Comparison of ENCODE assay signal across 1 cellular context in the genomic region with DNA sequence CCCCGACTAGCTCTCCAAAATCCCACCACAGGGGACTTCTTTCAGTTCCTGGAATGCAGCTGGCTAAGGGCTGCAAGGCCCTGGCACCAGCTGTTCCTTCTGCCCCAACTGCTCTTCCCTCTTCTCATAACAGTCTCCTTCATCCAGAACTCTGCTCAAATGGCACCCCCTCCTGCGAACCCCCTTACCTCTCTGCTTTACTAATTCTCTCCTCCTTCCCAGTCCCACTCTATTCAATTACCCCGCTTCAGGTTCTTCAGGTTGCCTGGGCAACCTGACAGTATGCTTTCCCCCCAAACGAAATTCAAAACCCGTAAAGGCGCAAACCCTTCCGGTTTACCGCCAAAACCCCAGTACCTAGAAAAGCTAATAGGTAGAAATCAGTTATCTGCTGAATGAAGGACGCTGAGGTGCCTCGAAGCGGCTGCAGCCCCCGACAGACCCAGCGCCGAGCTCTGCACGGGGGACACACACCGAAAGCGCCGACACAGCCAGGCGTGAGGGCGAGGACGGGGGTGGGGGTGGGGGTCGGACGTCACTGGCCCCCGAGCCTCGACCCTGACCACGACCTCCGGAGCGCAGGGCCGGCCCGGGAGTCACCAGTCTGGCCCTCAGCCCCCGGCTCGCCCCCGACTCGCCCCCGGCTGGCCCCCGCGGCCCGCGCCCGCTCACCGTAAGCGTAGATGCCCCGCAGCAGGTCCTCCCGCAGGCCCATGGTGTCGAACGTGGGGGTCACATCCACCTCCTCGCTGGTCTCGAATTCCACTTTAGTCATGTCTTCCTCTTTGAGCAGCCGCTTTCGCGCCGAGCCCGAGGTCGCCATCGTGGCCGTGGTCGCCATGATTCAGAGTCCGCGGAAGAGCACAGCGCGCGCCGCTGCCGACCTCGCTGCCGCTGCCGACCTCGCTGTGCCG.
TF ChIP-seq lines count a peak whose summit lies in the region.

No MANE protein-coding gene starts in this region.

TF ChIP-seq in HepG2, 621 proteins besides CTCF, POLR2A, EP300 and RAD21 (continued from another document and continues in another):
- TF ChIP-seq ZBTB3 (CRISPR knock-in tag; IDR thresholded peaks at IDR 0.05; ENCODE audit: borderline replicate concordance, low read depth) (0 out of 2 replicates have a peak, but pooled peaks have one; percentile 8), ZNF773 (CRISPR knock-in tag; IDR thresholded peaks at IDR 0.05; ENCODE audit: borderline replicate concordance) (peak; percentile 18; the same call in 1 of the 2 replicates), TBP (CRISPR knock-in tag; IDR thresholded peaks at IDR 0.05) (no peak; the same call in 1 of the 2 replicates), SNRNP70 (IDR thresholded peaks at IDR 0.05; ENCODE audit: low read depth, low read length) (no peak), ZNF232 (CRISPR knock-in tag; IDR thresholded peaks at IDR 0.05; ENCODE audit: borderline replicate concordance) (peak; percentile 27; the same call in 1 of the 2 replicates), ZNF230 (CRISPR knock-in tag; IDR thresholded peaks at IDR 0.05) (no peak), ETV6 (CRISPR knock-in tag; conservative IDR thresholded peaks at IDR 0.05) (peak; percentile 78; the same call in 1 of the 2 replicates), PHF8 (CRISPR knock-in tag; IDR thresholded peaks at IDR 0.05) (no peak), SIN3A (IDR thresholded peaks at IDR 0.05; ENCODE audit: borderline replicate concordance, low read depth, low read length) (0 out of 2 replicates have a peak, but pooled peaks have one; percentile 15), ZNF33A (CRISPR knock-in tag; IDR thresholded peaks at IDR 0.05; ENCODE audit: borderline replicate concordance) (0 out of 2 replicates have a peak, but pooled peaks have one; percentile 44), ZFY (CRISPR knock-in tag; IDR thresholded peaks at IDR 0.05) (no peak; the same call in 1 of the 2 replicates), PRPF4 (IDR thresholded peaks at IDR 0.05; ENCODE audit: low read depth, low read length, poor library complexity, severe bottlenecking) (no peak), ZNF563 (CRISPR knock-in tag; IDR thresholded peaks at IDR 0.05) (no peak), FLYWCH1 (CRISPR knock-in tag; IDR thresholded peaks at IDR 0.05) (0 out of 2 replicates have a peak, but pooled peaks have one; percentile 12), TOE1 (CRISPR knock-in tag; IDR thresholded peaks at IDR 0.05) (no peak)
- TF ChIP-seq, protein P1, sequence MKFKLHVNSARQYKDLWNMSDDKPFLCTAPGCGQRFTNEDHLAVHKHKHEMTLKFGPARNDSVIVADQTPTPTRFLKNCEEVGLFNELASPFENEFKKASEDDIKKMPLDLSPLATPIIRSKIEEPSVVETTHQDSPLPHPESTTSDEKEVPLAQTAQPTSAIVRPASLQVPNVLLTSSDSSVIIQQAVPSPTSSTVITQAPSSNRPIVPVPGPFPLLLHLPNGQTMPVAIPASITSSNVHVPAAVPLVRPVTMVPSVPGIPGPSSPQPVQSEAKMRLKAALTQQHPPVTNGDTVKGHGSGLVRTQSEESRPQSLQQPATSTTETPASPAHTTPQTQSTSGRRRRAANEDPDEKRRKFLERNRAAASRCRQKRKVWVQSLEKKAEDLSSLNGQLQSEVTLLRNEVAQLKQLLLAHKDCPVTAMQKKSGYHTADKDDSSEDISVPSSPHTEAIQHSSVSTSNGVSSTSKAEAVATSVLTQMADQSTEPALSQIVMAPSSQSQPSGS (CRISPR knock-in tag; IDR thresholded peaks at IDR 0.05): no peak; the same call in 1 of the 2 replicates
- TF ChIP-seq, protein P2, sequence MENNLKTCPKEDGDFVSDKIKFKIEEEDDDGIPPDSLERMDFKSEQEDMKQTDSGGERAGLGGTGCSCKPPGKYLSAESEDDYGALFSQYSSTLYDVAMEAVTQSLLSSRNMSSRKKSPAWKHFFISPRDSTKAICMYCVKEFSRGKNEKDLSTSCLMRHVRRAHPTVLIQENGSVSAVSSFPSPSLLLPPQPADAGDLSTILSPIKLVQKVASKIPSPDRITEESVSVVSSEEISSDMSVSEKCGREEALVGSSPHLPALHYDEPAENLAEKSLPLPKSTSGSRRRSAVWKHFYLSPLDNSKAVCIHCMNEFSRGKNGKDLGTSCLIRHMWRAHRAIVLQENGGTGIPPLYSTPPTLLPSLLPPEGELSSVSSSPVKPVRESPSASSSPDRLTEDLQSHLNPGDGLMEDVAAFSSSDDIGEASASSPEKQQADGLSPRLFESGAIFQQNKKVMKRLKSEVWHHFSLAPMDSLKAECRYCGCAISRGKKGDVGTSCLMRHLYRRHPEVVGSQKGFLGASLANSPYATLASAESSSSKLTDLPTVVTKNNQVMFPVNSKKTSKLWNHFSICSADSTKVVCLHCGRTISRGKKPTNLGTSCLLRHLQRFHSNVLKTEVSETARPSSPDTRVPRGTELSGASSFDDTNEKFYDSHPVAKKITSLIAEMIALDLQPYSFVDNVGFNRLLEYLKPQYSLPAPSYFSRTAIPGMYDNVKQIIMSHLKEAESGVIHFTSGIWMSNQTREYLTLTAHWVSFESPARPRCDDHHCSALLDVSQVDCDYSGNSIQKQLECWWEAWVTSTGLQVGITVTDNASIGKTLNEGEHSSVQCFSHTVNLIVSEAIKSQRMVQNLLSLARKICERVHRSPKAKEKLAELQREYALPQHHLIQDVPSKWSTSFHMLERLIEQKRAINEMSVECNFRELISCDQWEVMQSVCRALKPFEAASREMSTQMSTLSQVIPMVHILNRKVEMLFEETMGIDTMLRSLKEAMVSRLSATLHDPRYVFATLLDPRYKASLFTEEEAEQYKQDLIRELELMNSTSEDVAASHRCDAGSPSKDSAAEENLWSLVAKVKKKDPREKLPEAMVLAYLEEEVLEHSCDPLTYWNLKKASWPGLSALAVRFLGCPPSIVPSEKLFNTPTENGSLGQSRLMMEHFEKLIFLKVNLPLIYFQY (CRISPR knock-in tag; IDR thresholded peaks at IDR 0.05; ENCODE audit: borderline replicate concordance): no peak
- TF ChIP-seq, protein P3, sequence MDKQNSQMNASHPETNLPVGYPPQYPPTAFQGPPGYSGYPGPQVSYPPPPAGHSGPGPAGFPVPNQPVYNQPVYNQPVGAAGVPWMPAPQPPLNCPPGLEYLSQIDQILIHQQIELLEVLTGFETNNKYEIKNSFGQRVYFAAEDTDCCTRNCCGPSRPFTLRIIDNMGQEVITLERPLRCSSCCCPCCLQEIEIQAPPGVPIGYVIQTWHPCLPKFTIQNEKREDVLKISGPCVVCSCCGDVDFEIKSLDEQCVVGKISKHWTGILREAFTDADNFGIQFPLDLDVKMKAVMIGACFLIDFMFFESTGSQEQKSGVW (CRISPR knock-in tag; IDR thresholded peaks at IDR 0.05; ENCODE audit: borderline replicate concordance): 0 out of 2 replicates have a peak, but pooled peaks have one; percentile 29
- TF ChIP-seq, protein P4, sequence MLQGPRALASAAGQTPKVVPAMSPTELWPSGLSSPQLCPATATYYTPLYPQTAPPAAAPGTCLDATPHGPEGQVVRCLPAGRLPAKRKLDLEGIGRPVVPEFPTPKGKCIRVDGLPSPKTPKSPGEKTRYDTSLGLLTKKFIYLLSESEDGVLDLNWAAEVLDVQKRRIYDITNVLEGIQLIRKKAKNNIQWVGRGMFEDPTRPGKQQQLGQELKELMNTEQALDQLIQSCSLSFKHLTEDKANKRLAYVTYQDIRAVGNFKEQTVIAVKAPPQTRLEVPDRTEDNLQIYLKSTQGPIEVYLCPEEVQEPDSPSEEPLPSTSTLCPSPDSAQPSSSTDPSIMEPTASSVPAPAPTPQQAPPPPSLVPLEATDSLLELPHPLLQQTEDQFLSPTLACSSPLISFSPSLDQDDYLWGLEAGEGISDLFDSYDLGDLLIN (CRISPR knock-in tag; IDR thresholded peaks at IDR 0.05; ENCODE audit: borderline replicate concordance): 0 out of 2 replicates have a peak, but pooled peaks have one; percentile 63
- TF ChIP-seq, protein P5, sequence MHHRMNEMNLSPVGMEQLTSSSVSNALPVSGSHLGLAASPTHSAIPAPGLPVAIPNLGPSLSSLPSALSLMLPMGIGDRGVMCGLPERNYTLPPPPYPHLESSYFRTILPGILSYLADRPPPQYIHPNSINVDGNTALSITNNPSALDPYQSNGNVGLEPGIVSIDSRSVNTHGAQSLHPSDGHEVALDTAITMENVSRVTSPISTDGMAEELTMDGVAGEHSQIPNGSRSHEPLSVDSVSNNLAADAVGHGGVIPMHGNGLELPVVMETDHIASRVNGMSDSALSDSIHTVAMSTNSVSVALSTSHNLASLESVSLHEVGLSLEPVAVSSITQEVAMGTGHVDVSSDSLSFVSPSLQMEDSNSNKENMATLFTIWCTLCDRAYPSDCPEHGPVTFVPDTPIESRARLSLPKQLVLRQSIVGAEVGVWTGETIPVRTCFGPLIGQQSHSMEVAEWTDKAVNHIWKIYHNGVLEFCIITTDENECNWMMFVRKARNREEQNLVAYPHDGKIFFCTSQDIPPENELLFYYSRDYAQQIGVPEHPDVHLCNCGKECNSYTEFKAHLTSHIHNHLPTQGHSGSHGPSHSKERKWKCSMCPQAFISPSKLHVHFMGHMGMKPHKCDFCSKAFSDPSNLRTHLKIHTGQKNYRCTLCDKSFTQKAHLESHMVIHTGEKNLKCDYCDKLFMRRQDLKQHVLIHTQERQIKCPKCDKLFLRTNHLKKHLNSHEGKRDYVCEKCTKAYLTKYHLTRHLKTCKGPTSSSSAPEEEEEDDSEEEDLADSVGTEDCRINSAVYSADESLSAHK (CRISPR knock-in tag; IDR thresholded peaks at IDR 0.05; ENCODE audit: borderline replicate concordance): no peak
- TF ChIP-seq, protein P6, sequence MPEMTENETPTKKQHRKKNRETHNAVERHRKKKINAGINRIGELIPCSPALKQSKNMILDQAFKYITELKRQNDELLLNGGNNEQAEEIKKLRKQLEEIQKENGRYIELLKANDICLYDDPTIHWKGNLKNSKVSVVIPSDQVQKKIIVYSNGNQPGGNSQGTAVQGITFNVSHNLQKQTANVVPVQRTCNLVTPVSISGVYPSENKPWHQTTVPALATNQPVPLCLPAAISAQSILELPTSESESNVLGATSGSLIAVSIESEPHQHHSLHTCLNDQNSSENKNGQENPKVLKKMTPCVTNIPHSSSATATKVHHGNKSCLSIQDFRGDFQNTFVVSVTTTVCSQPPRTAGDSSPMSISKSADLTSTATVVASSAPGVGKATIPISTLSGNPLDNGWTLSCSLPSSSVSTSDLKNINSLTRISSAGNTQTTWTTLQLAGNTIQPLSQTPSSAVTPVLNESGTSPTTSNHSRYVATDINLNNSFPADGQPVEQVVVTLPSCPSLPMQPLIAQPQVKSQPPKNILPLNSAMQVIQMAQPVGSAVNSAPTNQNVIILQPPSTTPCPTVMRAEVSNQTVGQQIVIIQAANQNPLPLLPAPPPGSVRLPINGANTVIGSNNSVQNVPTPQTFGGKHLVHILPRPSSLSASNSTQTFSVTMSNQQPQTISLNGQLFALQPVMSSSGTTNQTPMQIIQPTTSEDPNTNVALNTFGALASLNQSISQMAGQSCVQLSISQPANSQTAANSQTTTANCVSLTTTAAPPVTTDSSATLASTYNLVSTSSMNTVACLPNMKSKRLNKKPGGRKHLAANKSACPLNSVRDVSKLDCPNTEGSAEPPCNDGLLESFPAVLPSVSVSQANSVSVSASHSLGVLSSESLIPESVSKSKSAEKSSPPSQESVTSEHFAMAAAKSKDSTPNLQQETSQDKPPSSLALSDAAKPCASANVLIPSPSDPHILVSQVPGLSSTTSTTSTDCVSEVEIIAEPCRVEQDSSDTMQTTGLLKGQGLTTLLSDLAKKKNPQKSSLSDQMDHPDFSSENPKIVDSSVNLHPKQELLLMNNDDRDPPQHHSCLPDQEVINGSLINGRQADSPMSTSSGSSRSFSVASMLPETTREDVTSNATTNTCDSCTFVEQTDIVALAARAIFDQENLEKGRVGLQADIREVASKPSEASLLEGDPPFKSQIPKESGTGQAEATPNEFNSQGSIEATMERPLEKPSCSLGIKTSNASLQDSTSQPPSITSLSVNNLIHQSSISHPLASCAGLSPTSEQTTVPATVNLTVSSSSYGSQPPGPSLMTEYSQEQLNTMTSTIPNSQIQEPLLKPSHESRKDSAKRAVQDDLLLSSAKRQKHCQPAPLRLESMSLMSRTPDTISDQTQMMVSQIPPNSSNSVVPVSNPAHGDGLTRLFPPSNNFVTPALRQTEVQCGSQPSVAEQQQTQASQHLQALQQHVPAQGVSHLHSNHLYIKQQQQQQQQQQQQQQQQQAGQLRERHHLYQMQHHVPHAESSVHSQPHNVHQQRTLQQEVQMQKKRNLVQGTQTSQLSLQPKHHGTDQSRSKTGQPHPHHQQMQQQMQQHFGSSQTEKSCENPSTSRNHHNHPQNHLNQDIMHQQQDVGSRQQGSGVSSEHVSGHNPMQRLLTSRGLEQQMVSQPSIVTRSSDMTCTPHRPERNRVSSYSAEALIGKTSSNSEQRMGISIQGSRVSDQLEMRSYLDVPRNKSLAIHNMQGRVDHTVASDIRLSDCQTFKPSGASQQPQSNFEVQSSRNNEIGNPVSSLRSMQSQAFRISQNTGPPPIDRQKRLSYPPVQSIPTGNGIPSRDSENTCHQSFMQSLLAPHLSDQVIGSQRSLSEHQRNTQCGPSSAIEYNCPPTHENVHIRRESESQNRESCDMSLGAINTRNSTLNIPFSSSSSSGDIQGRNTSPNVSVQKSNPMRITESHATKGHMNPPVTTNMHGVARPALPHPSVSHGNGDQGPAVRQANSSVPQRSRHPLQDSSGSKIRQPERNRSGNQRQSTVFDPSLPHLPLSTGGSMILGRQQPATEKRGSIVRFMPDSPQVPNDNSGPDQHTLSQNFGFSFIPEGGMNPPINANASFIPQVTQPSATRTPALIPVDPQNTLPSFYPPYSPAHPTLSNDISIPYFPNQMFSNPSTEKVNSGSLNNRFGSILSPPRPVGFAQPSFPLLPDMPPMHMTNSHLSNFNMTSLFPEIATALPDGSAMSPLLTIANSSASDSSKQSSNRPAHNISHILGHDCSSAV (CRISPR knock-in tag; IDR thresholded peaks at IDR 0.05; ENCODE audit: borderline replicate concordance): no peak
- TF ChIP-seq, protein P7, sequence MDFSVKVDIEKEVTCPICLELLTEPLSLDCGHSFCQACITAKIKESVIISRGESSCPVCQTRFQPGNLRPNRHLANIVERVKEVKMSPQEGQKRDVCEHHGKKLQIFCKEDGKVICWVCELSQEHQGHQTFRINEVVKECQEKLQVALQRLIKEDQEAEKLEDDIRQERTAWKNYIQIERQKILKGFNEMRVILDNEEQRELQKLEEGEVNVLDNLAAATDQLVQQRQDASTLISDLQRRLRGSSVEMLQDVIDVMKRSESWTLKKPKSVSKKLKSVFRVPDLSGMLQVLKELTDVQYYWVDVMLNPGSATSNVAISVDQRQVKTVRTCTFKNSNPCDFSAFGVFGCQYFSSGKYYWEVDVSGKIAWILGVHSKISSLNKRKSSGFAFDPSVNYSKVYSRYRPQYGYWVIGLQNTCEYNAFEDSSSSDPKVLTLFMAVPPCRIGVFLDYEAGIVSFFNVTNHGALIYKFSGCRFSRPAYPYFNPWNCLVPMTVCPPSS (IDR thresholded peaks at IDR 0.05): no peak
